8 cellular contexts compared by ENCODE assay signal in genomic region chr20:11267131-11267761, GRCh38.
DNase-seq lines count a peak whose midpoint lies in the region; ATAC-seq and TF ChIP-seq lines count a peak whose summit lies in the region.

No MANE protein-coding gene starts in this region.

- H3K4me3 Mint-ChIP-seq in osteocyte (ENCODE audit: unreplicated experiment): no peak overlapping the region

- H3K4me3 ChIP-seq in RWPE2 (ENCODE audit: severe bottlenecking): no peak overlapping the region

- H3K36me3 Mint-ChIP-seq in osteocyte (ENCODE audit: unreplicated experiment): no peaks in the 10 kb centered on the region

- H3K4me1 ChIP-seq in RWPE2 (ENCODE audit: insufficient read depth, poor library complexity, severe bottlenecking): peaks cover 20% of the 10 kb centered on the region

- peak overlapping the region; percentile 77 for H3K27ac Mint-ChIP-seq in osteocyte (ENCODE audit: unreplicated experiment)

- no peaks in the 10 kb centered on the region for H3K27me3 ChIP-seq in RWPE2 (ENCODE audit: insufficient read depth, poor library complexity, severe bottlenecking)

- peak; percentile 81 for DNase-seq in RWPE2 (ENCODE audit: low spot score)
- peak; percentile 82 for DNase-seq in fibroblast of the conjunctiva (ENCODE audit: low read depth)
- DNase-seq in osteocyte (ENCODE audit: extremely low spot score, unreplicated experiment): peak; percentile 85
- no peak for DNase-seq in NCI-H187 (lab: John Stamatoyannopoulos, UW)
- no peak for DNase-seq in NCI-H1092 treated with DMSO at 0.1 percent for 48 hours (lab: John Stamatoyannopoulos, UW)

- no peaks in the 10 kb centered on the region for H3K9me3 Mint-ChIP-seq in osteocyte (ENCODE audit: unreplicated experiment)

- H3K4me1 Mint-ChIP-seq in osteocyte (ENCODE audit: unreplicated experiment): peaks cover 49% of the 10 kb centered on the region

- H3K27ac ChIP-seq in RWPE2 (ENCODE audit: poor library complexity, severe bottlenecking): peak overlapping the region; percentile 82

- ATAC-seq in GM18861 (IDR thresholded peaks at IDR 0.05; ENCODE audit: unreplicated experiment) (peak; percentile 56), HG03135 (IDR thresholded peaks at IDR 0.05; ENCODE audit: unreplicated experiment) (peak; percentile 60), RWPE2 (ENCODE audit: low read depth) (peak; percentile 96), GM18520 (IDR thresholded peaks at IDR 0.05; ENCODE audit: unreplicated experiment) (no peak)

- H3K27me3 Mint-ChIP-seq in osteocyte (ENCODE audit: unreplicated experiment): no peaks in the 10 kb centered on the region

- H3K9me3 ChIP-seq in RWPE2 (ENCODE audit: severe bottlenecking): no peaks in the 10 kb centered on the region

- no peaks in the 10 kb centered on the region for H3K36me3 ChIP-seq in RWPE2 (ENCODE audit: low read depth)

- TF ChIP-seq CTCF in RWPE2 (IDR thresholded peaks at IDR 0.05; ENCODE audit: poor library complexity, severe bottlenecking) (peak; percentile 22), osteocyte (IDR thresholded peaks at IDR 0.05) (no peak)

Comparison
In these comparisons a context has a peak if more than half of its experiments do, and no peak if none do; other contexts are left out.
1. DNase-seq: peak in RWPE2 (single experiment), fibroblast of the conjunctiva (single experiment) and osteocyte (single experiment); none in NCI-H187 (0 of 2) and NCI-H1092 treated with DMSO at 0.1 percent for 48 hours (single experiment).